In the genomic region with DNA sequence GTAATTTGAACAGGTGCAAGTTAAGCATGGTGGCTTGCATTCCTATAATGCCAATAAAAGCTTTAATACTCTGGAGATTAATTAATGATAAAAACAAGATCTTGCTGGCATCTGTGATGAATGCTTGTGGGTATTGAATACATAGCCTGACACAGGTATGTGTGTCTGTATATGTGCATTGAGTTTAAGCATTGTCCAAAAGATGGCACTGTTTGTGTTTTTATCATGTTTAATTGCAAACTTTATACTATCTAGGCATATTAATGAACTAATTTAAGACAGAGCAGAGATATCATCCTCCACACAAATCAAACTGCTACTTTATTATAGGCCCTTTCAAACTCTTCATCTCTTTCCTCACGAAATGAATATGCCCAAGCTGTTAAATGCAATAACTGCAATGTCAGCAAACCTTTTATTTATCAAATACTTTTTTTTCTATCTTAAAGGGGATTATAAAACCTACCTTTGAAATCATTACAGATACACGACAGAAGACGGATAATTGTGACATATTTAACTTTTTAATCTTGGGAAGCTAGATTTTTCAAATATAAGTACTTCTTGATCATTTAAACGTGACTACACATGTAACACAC, we compare ENCODE assay signal across 15 cellular contexts.
DNase-seq lines count a peak whose midpoint lies in the region; ATAC-seq and TF ChIP-seq lines count a peak whose summit lies in the region.
"Had no signal": no experiment of that assay in that cellular context is flagged by ENCODE, and none has a peak within 500 bp of the region (broad histone marks: within the 10 kb centered on the region; RNA-seq: fewer than 3 reads in every experiment).

No MANE protein-coding gene starts in this region.

- POLR2A ChIA-PET in activated CD4-positive, alpha-beta T cell treated with anti-CD3 and anti-CD28 coated beads, Interleukin-2, amount 10 ng/mL, durations not matched to agents 7 days and 5 days (lab: Charles Lee): no interaction called here

- no peaks in the 10 kb centered on the region for H3K9me3 Mint-ChIP-seq in glutamatergic neuron (ENCODE audit: unreplicated experiment)
- H3K9me3 Mint-ChIP-seq in activated CD4-positive, alpha-beta T cell treated with anti-CD3 and anti-CD28 coated beads, Interleukin-2, amount 10 ng/mL, durations not matched to agents 7 days and 5 days: no peaks in the 10 kb centered on the region

- peaks cover 16% of the 10 kb centered on the region for H3K4me1 Mint-ChIP-seq in glutamatergic neuron (ENCODE audit: low read depth, unreplicated experiment)
- no peaks in the 10 kb centered on the region for H3K4me1 Mint-ChIP-seq in activated CD4-positive, alpha-beta T cell treated with anti-CD3 and anti-CD28 coated beads, Interleukin-2, amount 10 ng/mL, durations not matched to agents 7 days and 5 days

- TF ChIP-seq CTCF in epithelial cell of proximal tubule (conservative IDR thresholded peaks at IDR 0.05; ENCODE audit: low read depth, low read length) (peak; percentile 44), smooth muscle cell (IDR thresholded peaks at IDR 0.05; ENCODE audit: borderline replicate concordance, insufficient read depth, poor library complexity, severe bottlenecking) (peak; percentile 14), glutamatergic neuron (IDR thresholded peaks at IDR 0.05; ENCODE audit: partially characterized antibody, unreplicated experiment) (no peak)

- peak; percentile 34 for DNase-seq in NCI-H748 (lab: John Stamatoyannopoulos, UW; ENCODE audit: unreplicated experiment)
- DNase-seq in NCI-H748 treated with DMSO at 0.1 percent for 48 hours (lab: John Stamatoyannopoulos, UW): no peak
- DNase-seq in NCI-H69 (lab: John Stamatoyannopoulos, UW): peak; percentile 12
- no peak for DNase-seq in epithelial cell of proximal tubule (ENCODE audit: low read depth)
- no peak for DNase-seq in smooth muscle cell (lab: John Stamatoyannopoulos, UW; ENCODE audit: unreplicated experiment)
- no peak for DNase-seq in glutamatergic neuron
- no peak for DNase-seq in activated CD4-positive, alpha-beta T cell treated with anti-CD3 and anti-CD28 coated beads, Interleukin-2, amount 10 ng/mL, durations not matched to agents 7 days and 5 days
- DNase-seq: activated CD4-positive, alpha-beta T cell treated with anti-CD3 and anti-CD28 coated beads, Interleukin-2, amount 50 U/mL, for 1 hour; activated naive CD4-positive, alpha-beta T cell treated with Interleukin-2 at 50 U/mL for 16 hours; AML-193; effector CD4-positive, alpha-beta T cell; sigmoid colon; uterus had no signal

- H3K36me3 ChIP-seq in smooth muscle cell (ENCODE audit: low read depth): no peaks in the 10 kb centered on the region
- H3K36me3 ChIP-seq: sigmoid colon, SJSA1, uterus had no signal

- H3K27ac ChIP-seq in smooth muscle cell (ENCODE audit: low read depth): no peak overlapping the region
- H3K27ac ChIP-seq: sigmoid colon, SJSA1, uterus had no signal

- peaks cover 17% of the 10 kb centered on the region for H3K4me1 ChIP-seq in smooth muscle cell (ENCODE audit: low read depth)
- H3K4me1 ChIP-seq: sigmoid colon, uterus had no signal

- no peak overlapping the region for H3K9ac ChIP-seq in smooth muscle cell (ENCODE audit: low read depth)

- CTCF ChIA-PET in activated CD4-positive, alpha-beta T cell treated with anti-CD3 and anti-CD28 coated beads, Interleukin-2, amount 10 ng/mL, durations not matched to agents 7 days and 5 days (lab: Charles Lee): interaction anchor here (0.8 kb wide), 1 partner anchor 9 kb away, joined by 3 read pairs; no protein-coding TSS in a partner anchor

- no peak overlapping the region for H3K4me3 Mint-ChIP-seq in glutamatergic neuron (ENCODE audit: unreplicated experiment)
- H3K4me3 Mint-ChIP-seq in activated CD4-positive, alpha-beta T cell treated with anti-CD3 and anti-CD28 coated beads, Interleukin-2, amount 10 ng/mL, durations not matched to agents 7 days and 5 days: no peak overlapping the region

- H3K4me3 ChIP-seq in epithelial cell of proximal tubule (ENCODE audit: low read depth, low read length): no peak overlapping the region
- no peak overlapping the region for H3K4me3 ChIP-seq in smooth muscle cell
- H3K4me3 ChIP-seq: sigmoid colon, SJSA1, uterus had no signal

- ATAC-seq in GM21515 (IDR thresholded peaks at IDR 0.05; ENCODE audit: unreplicated experiment): no peak

- H4K20me1 ChIP-seq in smooth muscle cell (ENCODE audit: low read depth): no peaks in the 10 kb centered on the region

- H2AFZ ChIP-seq in smooth muscle cell (ENCODE audit: low read depth): no peak overlapping the region

- WGBS in smooth muscle cell (ENCODE audit: low lambda C conversion rate): 90% methylated on average over 4 of the region's 4 CpGs

- H3F3A ChIP-seq in smooth muscle cell (ENCODE audit: low read depth): no peaks in the 10 kb centered on the region

- H3K27ac Mint-ChIP-seq in glutamatergic neuron (ENCODE audit: unreplicated experiment): no peak overlapping the region
- no peak overlapping the region for H3K27ac Mint-ChIP-seq in activated CD4-positive, alpha-beta T cell treated with anti-CD3 and anti-CD28 coated beads, Interleukin-2, amount 10 ng/mL, durations not matched to agents 7 days and 5 days

- no peaks in the 10 kb centered on the region for H3K79me2 ChIP-seq in smooth muscle cell (ENCODE audit: low read depth)

- H3K36me3 Mint-ChIP-seq in glutamatergic neuron (ENCODE audit: unreplicated experiment): no peaks in the 10 kb centered on the region
- H3K36me3 Mint-ChIP-seq in activated CD4-positive, alpha-beta T cell treated with anti-CD3 and anti-CD28 coated beads, Interleukin-2, amount 10 ng/mL, durations not matched to agents 7 days and 5 days (ENCODE audit: low read depth): no peaks in the 10 kb centered on the region

- no peaks in the 10 kb centered on the region for H3K27me3 Mint-ChIP-seq in glutamatergic neuron (ENCODE audit: unreplicated experiment)
- peaks cover 22% of the 10 kb centered on the region for H3K27me3 Mint-ChIP-seq in activated CD4-positive, alpha-beta T cell treated with anti-CD3 and anti-CD28 coated beads, Interleukin-2, amount 10 ng/mL, durations not matched to agents 7 days and 5 days

- H3K9me3 ChIP-seq in smooth muscle cell (replicated peaks; ENCODE audit: low read depth): no peaks in the 10 kb centered on the region
- H3K9me3 ChIP-seq: sigmoid colon, SJSA1, uterus had no signal

- peaks cover 20% of the 10 kb centered on the region for H3K27me3 ChIP-seq in smooth muscle cell (ENCODE audit: low read depth)
- H3K27me3 ChIP-seq: sigmoid colon, SJSA1, uterus had no signal

- H3K4me2 ChIP-seq in smooth muscle cell: no peak overlapping the region

Comparison
In these comparisons a context has a peak if more than half of its experiments do, and no peak if none do; other contexts are left out.
1. DNase-seq: peak in NCI-H748 (single experiment) and NCI-H69 (single experiment); none in NCI-H748 treated with DMSO at 0.1 percent for 48 hours (single experiment), epithelial cell of proximal tubule (single experiment), smooth muscle cell (single experiment), glutamatergic neuron (single experiment) and activated CD4-positive, alpha-beta T cell treated with anti-CD3 and anti-CD28 coated beads, Interleukin-2, amount 10 ng/mL, durations not matched to agents 7 days and 5 days (single experiment).